ENCODE assay signal across 18 cellular contexts in genomic region chr2:1723397-1724042, GRCh38. TPM values are rescaled to one million over a fixed set of nuclear protein-coding genes. Genes with fewer than 3 reads are reported as not detected.
"Had no signal": no experiment of that assay in that cellular context is flagged by ENCODE, and none has a peak within 500 bp of the region (broad histone marks: within the 10 kb centered on the region; RNA-seq: fewer than 3 reads in every experiment).

No MANE protein-coding gene starts in this region.

- H3K27me3 Mint-ChIP-seq: activated CD4-positive, alpha-beta memory T cell treated with anti-CD3 and anti-CD28 coated beads for 36 hours; activated CD4-positive, alpha-beta T cell treated with anti-CD3 and anti-CD28 coated beads for 36 hours; activated CD8-positive, alpha-beta memory T cell treated with anti-CD3 and anti-CD28 coated beads, Interleukin-2, amount 10 ng/mL, durations not matched to agents 7 days and 5 days; activated T-cell treated with anti-CD3 and anti-CD28 coated beads, Interleukin-2, amount 50 U/mL, for 24 hours; T-helper 17 cell had no signal

- H3K4me3 Mint-ChIP-seq: activated CD4-positive, alpha-beta memory T cell treated with anti-CD3 and anti-CD28 coated beads for 36 hours; activated CD4-positive, alpha-beta T cell treated with anti-CD3 and anti-CD28 coated beads for 36 hours; activated CD8-positive, alpha-beta memory T cell treated with anti-CD3 and anti-CD28 coated beads, Interleukin-2, amount 10 ng/mL, durations not matched to agents 7 days and 5 days; activated T-cell treated with anti-CD3 and anti-CD28 coated beads, Interleukin-2, amount 50 U/mL, for 24 hours; natural killer cell; T-helper 17 cell had no signal

- H3K36me3 ChIP-seq: cardiac muscle cell, esophagus squamous epithelium, neutrophil, suprapubic skin had no signal

- H3K9me3 Mint-ChIP-seq: activated CD4-positive, alpha-beta memory T cell treated with anti-CD3 and anti-CD28 coated beads for 36 hours; activated T-cell treated with anti-CD3 and anti-CD28 coated beads, Interleukin-2, amount 50 U/mL, for 24 hours; natural killer cell had no signal

- H3K4me3 ChIP-seq: cardiac muscle cell, esophagus squamous epithelium, skin epidermis, suprapubic skin had no signal

- DNase-seq: activated CD4-positive, alpha-beta memory T cell treated with anti-CD3 and anti-CD28 coated beads for 36 hours; activated CD4-positive, alpha-beta T cell treated with anti-CD3 and anti-CD28 coated beads for 36 hours; activated CD8-positive, alpha-beta memory T cell treated with anti-CD3 and anti-CD28 coated beads, Interleukin-2, amount 10 ng/mL, durations not matched to agents 7 days and 5 days; activated effector memory CD4-positive, alpha-beta T cell treated with Interleukin-2 at 50 U/mL for 16 hours; activated naive CD4-positive, alpha-beta T cell treated with anti-CD3 and anti-CD28 coated beads, Interleukin-2, amount 50 U/mL, for 16 hours; activated T-cell treated with anti-CD3 and anti-CD28 coated beads, Interleukin-2, amount 50 U/mL, for 24 hours; esophagus squamous epithelium; hippocampal formation; mesendoderm; natural killer cell; retina; stimulated activated naive CD8-positive, alpha-beta T cell treated with anti-CD3 and anti-CD28 coated beads, Interleukin-15, Interleukin-2, amounts not matched to agents 100 U/mL and 50 U/mL, for 24 hours; T-helper 17 cell; trophoblast cell had no signal

- H3K4me1 Mint-ChIP-seq: activated CD4-positive, alpha-beta T cell treated with anti-CD3 and anti-CD28 coated beads for 36 hours; activated CD8-positive, alpha-beta memory T cell treated with anti-CD3 and anti-CD28 coated beads, Interleukin-2, amount 10 ng/mL, durations not matched to agents 7 days and 5 days; natural killer cell; T-helper 17 cell had no signal

- H3K27ac ChIP-seq: cardiac muscle cell, esophagus squamous epithelium, neutrophil, suprapubic skin had no signal

- H3K27ac Mint-ChIP-seq: activated CD4-positive, alpha-beta memory T cell treated with anti-CD3 and anti-CD28 coated beads for 36 hours; activated CD4-positive, alpha-beta T cell treated with anti-CD3 and anti-CD28 coated beads for 36 hours; activated CD8-positive, alpha-beta memory T cell treated with anti-CD3 and anti-CD28 coated beads, Interleukin-2, amount 10 ng/mL, durations not matched to agents 7 days and 5 days; activated T-cell treated with anti-CD3 and anti-CD28 coated beads, Interleukin-2, amount 50 U/mL, for 24 hours; natural killer cell; T-helper 17 cell had no signal

- H3K27me3 ChIP-seq: cardiac muscle cell, neutrophil had no signal

- H3K9me3 ChIP-seq: esophagus squamous epithelium, neutrophil, suprapubic skin had no signal

- H3K36me3 Mint-ChIP-seq: activated CD4-positive, alpha-beta memory T cell treated with anti-CD3 and anti-CD28 coated beads for 36 hours; activated CD8-positive, alpha-beta memory T cell treated with anti-CD3 and anti-CD28 coated beads, Interleukin-2, amount 10 ng/mL, durations not matched to agents 7 days and 5 days; natural killer cell had no signal

- ATAC-seq: activated CD4-positive, alpha-beta T cell treated with anti-CD3 and anti-CD28 coated beads for 36 hours; activated CD8-positive, alpha-beta memory T cell treated with anti-CD3 and anti-CD28 coated beads, Interleukin-2, amount 10 ng/mL, durations not matched to agents 7 days and 5 days; stimulated activated naive CD8-positive, alpha-beta T cell treated with anti-CD3 and anti-CD28 coated beads, Interleukin-15, Interleukin-2, amounts not matched to agents 100 U/mL and 50 U/mL, for 24 hours; T-helper 17 cell had no signal

RNA-seq across cellular contexts. Expression of gene PXDN, which starts 20.8 kb away (rescaled TPM):
- total RNA-seq: activated CD4-positive, alpha-beta memory T cell treated with anti-CD3 and anti-CD28 coated beads for 36 hours; T-helper 17 cell had no signal
